Comparison of ENCODE assay signal across 18 cellular contexts in the genomic region with DNA sequence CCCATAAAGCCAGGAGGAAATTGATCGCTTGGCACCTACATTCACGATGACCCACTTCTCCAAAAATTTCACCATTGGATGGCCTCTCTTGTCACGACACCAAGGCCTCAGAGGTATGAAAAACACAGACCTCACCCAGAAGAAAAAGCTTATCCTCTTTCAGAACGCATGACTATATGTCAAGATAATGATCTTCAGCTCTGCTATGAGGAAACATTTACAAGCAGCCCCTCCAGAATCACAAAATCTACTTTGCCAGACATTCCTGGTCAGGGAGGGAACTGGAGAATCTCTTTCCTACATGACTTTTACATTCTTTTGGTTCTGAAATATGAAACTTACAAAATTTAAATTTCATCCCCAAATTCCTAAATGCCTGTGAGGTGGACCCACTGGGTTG.
DNase-seq lines count a peak whose midpoint lies in the region; ATAC-seq and TF ChIP-seq lines count a peak whose summit lies in the region.
"Had no signal": no experiment of that assay in that cellular context is flagged by ENCODE, and none has a peak within 500 bp of the region (broad histone marks: within the 10 kb centered on the region; RNA-seq: fewer than 3 reads in every experiment).

No MANE protein-coding gene starts in this region.

- intact Hi-C loops in uterus (cut with DNase I; ENCODE audit: low total_unique reads): no loop called here

- H3K27me3 ChIP-seq in hepatocyte (no peaks in the 10 kb centered on the region), uterus (no peaks in the 10 kb centered on the region)

- POLR2A ChIA-PET in GM10248 (lab: Yijun Ruan, JAX): no interaction called here

- TF ChIP-seq POLR2A in uterus (IDR thresholded peaks at IDR 0.05): no peak

- DNase-seq in AG08395 (ENCODE audit: low spot score) (peak; percentile 45), GM04503 (ENCODE audit: low read depth) (peak; percentile 79), SK-N-DZ (ENCODE audit: low spot score) (peak; percentile 11), hepatocyte (ENCODE audit: low spot score) (no peak), HuH-7.5 (ENCODE audit: low spot score) (no peak), uterus (no peak), GM10248 (ENCODE audit: extremely low spot score) (no peak)
- DNase-seq: CD4-positive, alpha-beta memory T cell; DMS79; GDM1; H7; IMR-90; Kasumi-1; NCI-H1417; NCI-H2081; NCI-H524; RPMI8226 had no signal

- CTCF ChIA-PET in GM10248 (lab: Yijun Ruan, JAX): interaction anchor here (0.6 kb wide), 1 partner anchor 800 kb away, joined by 3 read pairs; no protein-coding TSS in a partner anchor

- no peak overlapping the region for H3K4me2 ChIP-seq in hepatocyte

- no peak overlapping the region for H2AFZ ChIP-seq in hepatocyte

- H3K9me3 ChIP-seq in hepatocyte (ENCODE audit: low read depth) (no peaks in the 10 kb centered on the region), uterus (no peaks in the 10 kb centered on the region)

- no peaks in the 10 kb centered on the region for H4K20me1 ChIP-seq in hepatocyte (ENCODE audit: insufficient read depth, poor library complexity, severe bottlenecking)

- peak overlapping the region; percentile 51 for H3K27ac ChIP-seq in hepatocyte
- no peak overlapping the region for H3K27ac ChIP-seq in uterus

- ATAC-seq in HG03378 (IDR thresholded peaks at IDR 0.05; ENCODE audit: unreplicated experiment): no peak

- no peaks in the 10 kb centered on the region for H3K36me3 ChIP-seq in hepatocyte (replicated peaks; ENCODE audit: insufficient read depth, low read depth)
- no peaks in the 10 kb centered on the region for H3K36me3 ChIP-seq in uterus

- no peaks in the 10 kb centered on the region for H3K79me2 ChIP-seq in hepatocyte

- peaks cover 15% of the 10 kb centered on the region for H3K4me1 ChIP-seq in hepatocyte (ENCODE audit: insufficient read depth)
- H3K4me1 ChIP-seq in uterus: peaks cover 0 to 3% of the 10 kb centered on the region in 2 donors

- WGBS in hepatocyte (ENCODE audit: low lambda C conversion rate, missing lambda C conversion rate): 67% methylated on average over 4 of the region's 4 CpGs

- no peak overlapping the region for H3K4me3 ChIP-seq in hepatocyte
- no peak overlapping the region for H3K4me3 ChIP-seq in uterus

- TF ChIP-seq CTCF in hepatocyte (IDR thresholded peaks at IDR 0.05; ENCODE audit: poor library complexity) (no peak), uterus (IDR thresholded peaks at IDR 0.05) (no peak), GM10248 (IDR thresholded peaks at IDR 0.05; ENCODE audit: control extremely low read depth, extremely low read depth, low read depth, missing control alignments) (no peak)

- no peaks in the 10 kb centered on the region for H3K9me2 ChIP-seq in hepatocyte (replicated peaks; ENCODE audit: insufficient read depth)

Comparison
In these comparisons a context has a peak if more than half of its experiments do, and no peak if none do; other contexts are left out.
1. DNase-seq: peak in AG08395 (single experiment), GM04503 (single experiment) and SK-N-DZ (single experiment); none in hepatocyte (single experiment), HuH-7.5 (single experiment), uterus (0 of 2) and GM10248 (single experiment).